In the genomic region with DNA sequence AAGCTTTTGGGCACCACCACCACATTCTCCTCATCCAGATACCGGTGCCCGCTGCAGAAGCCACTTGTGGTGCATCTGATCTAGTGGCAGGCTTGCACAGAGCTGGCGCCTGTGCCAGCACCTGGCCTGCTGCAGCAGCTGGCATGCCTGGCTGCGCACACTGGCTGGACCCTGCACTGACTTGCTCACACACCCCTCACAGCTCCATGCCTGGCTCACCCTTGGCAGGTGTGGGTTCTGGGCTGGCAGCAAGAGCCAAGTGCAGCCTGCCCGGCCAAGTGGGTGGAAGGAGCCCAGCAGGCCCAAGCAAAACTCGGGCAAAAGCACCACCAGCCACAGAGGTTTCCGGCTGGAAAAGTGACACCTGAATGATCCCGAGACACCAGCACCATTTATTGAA, we compare ENCODE assay signal across 19 cellular contexts.
"Had no signal": no experiment of that assay in that cellular context is flagged by ENCODE, and none has a peak within 500 bp of the region (broad histone marks: within the 10 kb centered on the region; RNA-seq: fewer than 3 reads in every experiment).

No MANE protein-coding gene starts in this region.

- ATAC-seq: Right ventricle myocardium inferior, SK-N-SH treated with all-trans-retinoic acid at 6 μM for 48 hours had no signal

- H3K27ac ChIP-seq: PC-9, Peyer's patch, SJCRH30 had no signal

- H3K9me3 ChIP-seq: Peyer's patch, SJCRH30 had no signal

- DNase-seq: KBM-7; NCI-H1092; NCI-H1105 treated with DMSO at 0.1 percent for 48 hours; NCI-H1417 treated with DMSO at 0.1 percent for 48 hours; NCI-H187; NCI-H2029; NCI-H2081 treated with DMSO at 0.1 percent for 48 hours; NCI-H2171; NCI-H226; NCI-H510A treated with DMSO at 0.1 percent for 48 hours; NCI-H526; NK-92 treated with Interleukin-12 subunit alpha and Interleukin-12 subunit beta, amount 100 ng/mL, for 24 hours; OCI-M1; PC-9; Peyer's patch; SHP77 treated with DMSO at 0.1 percent for 48 hours; SJCRH30 had no signal

- H3K36me3 ChIP-seq: Peyer's patch, SJCRH30 had no signal

- H3K4me3 ChIP-seq: PC-9, Peyer's patch, SJCRH30 had no signal

- H3K27me3 ChIP-seq: Peyer's patch, SJCRH30 had no signal

- H3K4me1 ChIP-seq: Peyer's patch, SJCRH30 had no signal
